In genomic region chr3:53083496-53083895, GRCh38 we compare ENCODE assay signal across 9 cellular contexts. TPM values are rescaled to one million over a fixed set of nuclear protein-coding genes. Genes with fewer than 3 reads are reported as not detected.
DNase-seq lines count a peak whose midpoint lies in the region; ATAC-seq and TF ChIP-seq lines count a peak whose summit lies in the region.
"Had no signal": no experiment of that assay in that cellular context is flagged by ENCODE, and none has a peak within 500 bp of the region (broad histone marks: within the 10 kb centered on the region; RNA-seq: fewer than 3 reads in every experiment).

No MANE protein-coding gene starts in this region.

- no peak overlapping the region for H3K56ac ChIP-seq in IMR-90 (ENCODE audit: extremely low read depth, insufficient read depth, low read length)

- no peak overlapping the region for H2AK9ac ChIP-seq in IMR-90 (replicated peaks; ENCODE audit: low read depth, low read length, poor library complexity)

- intact Hi-C loops in IMR-90 (cut with micrococcal nuclease), result no loop called here

- no peak overlapping the region for H3K4me2 ChIP-seq in IMR-90 (ENCODE audit: low read depth, low read length)

- H2AK5ac ChIP-seq in IMR-90 (ENCODE audit: low read depth, low read length), result no peak overlapping the region

- CTCF ChIA-PET in IMR-90 (lab: Yijun Ruan, JAX), result interaction anchor here (0.7 to 0.8 kb wide), 3 partner anchors 16 to 238 kb away, joined by 3 read pairs; no protein-coding TSS in a partner anchor

- H4K8ac ChIP-seq in IMR-90 (ENCODE audit: low read depth in 2 of 2, low read length in 2 of 2), result no peak overlapping the region

- no peak for TF ChIP-seq CTCF in AG10803 (conservative IDR thresholded peaks at IDR 0.05; ENCODE audit: low read length)
- TF ChIP-seq CTCF in IMR-90 (conservative IDR thresholded peaks at IDR 0.05; ENCODE audit: low read depth, low read length), result no peak

- no CpG with 5 or more reads among the region's 8 CpGs for WGBS in IMR-90 (ENCODE audit: extremely low coverage in 2 of 2, insufficient read length in 1 of 2), 2 experiments

- TF ChIP-seq RAD21 in IMR-90 (IDR thresholded peaks at IDR 0.05; ENCODE audit: low read length), result no peak

- H3K27me3 ChIP-seq in IMR-90 (ENCODE audit: control insufficient read depth, insufficient read depth, low read length), result no peaks in the 10 kb centered on the region

- POLR2A ChIA-PET in IMR-90 (lab: Charles Lee; ENCODE audit: unreplicated experiment), result no interaction called here

- H3K23ac ChIP-seq in IMR-90 (ENCODE audit: low read depth, low read length), result no peak overlapping the region

- H4K5ac ChIP-seq in IMR-90 (ENCODE audit: low read depth, low read length), result no peak overlapping the region

- H3K4me3 ChIP-seq in AG10803 (ENCODE audit: low read length) (no peak overlapping the region), IMR-90 (ENCODE audit: insufficient read depth, low read depth, low read length) (no peak overlapping the region)

- H2BK15ac ChIP-seq in IMR-90 (ENCODE audit: low read depth, low read length), result no peak overlapping the region

- H2BK20ac ChIP-seq in IMR-90 (ENCODE audit: low read depth, low read length), result no peak overlapping the region

- no peak overlapping the region for H3K27ac ChIP-seq in IMR-90 (ENCODE audit: insufficient read depth, low read length)

- H3K4me1 ChIP-seq in IMR-90 (ENCODE audit: control insufficient read depth, insufficient read depth, low read length), result peaks cover 12% of the 10 kb centered on the region; the same call in 1 of the 2 replicates

- H3K79me1 ChIP-seq in IMR-90 (ENCODE audit: low read depth in 1 of 2, low read length in 2 of 2), result no peaks in the 10 kb centered on the region

- ATAC-seq in IMR-90 (ENCODE audit: low read depth), result peak; percentile 74
- ATAC-seq in HG03175 (IDR thresholded peaks at IDR 0.05; ENCODE audit: unreplicated experiment), result no peak
- ATAC-seq in GM18909 (IDR thresholded peaks at IDR 0.05; ENCODE audit: poor library complexity, unreplicated experiment), result no peak
- ATAC-seq: activated T-cell treated with anti-CD3 and anti-CD28 coated beads, Interleukin-2, amount 50 U/mL, for 72 hours had no signal

- H3K4ac ChIP-seq in IMR-90 (ENCODE audit: low read depth, low read length), result no peak overlapping the region

- H2BK120ac ChIP-seq in IMR-90 (ENCODE audit: low read depth, low read length), result no peak overlapping the region

- dilution Hi-C loops in IMR-90 (cut with HindIII; ENCODE audit: low sequenced_read_pairs, unreplicated experiment), result no loop called here

- H3K9me3 ChIP-seq in IMR-90 (ENCODE audit: control insufficient read depth, insufficient read depth, low read length), result no peaks in the 10 kb centered on the region

- no peak overlapping the region for H3K9ac ChIP-seq in IMR-90 (ENCODE audit: low read depth, low read length)

- peak; percentile 92 for DNase-seq in AG10803 (ENCODE audit: low read depth)
- DNase-seq in IMR-90, result peak; percentile 75
- peak; percentile 32 for DNase-seq in ecto neural progenitor cell (ENCODE audit: low spot score)
- DNase-seq in medulla oblongata (ENCODE audit: extremely low spot score), result peak; percentile 46
- no peak for DNase-seq in NCI-H1092 treated with DMSO at 0.1 percent for 48 hours (lab: John Stamatoyannopoulos, UW)
- DNase-seq in SW 1271 (lab: John Stamatoyannopoulos, UW), result no peak
- DNase-seq: activated T-cell treated with anti-CD3 and anti-CD28 coated beads, Interleukin-2, amount 50 U/mL, for 72 hours had no signal

- in situ Hi-C loops in IMR-90 (cut with MboI; ENCODE audit: low sequenced_read_pairs), result no loop called here

- no peaks in the 10 kb centered on the region; the same call in 1 of the 2 replicates for H4K20me1 ChIP-seq in IMR-90 (ENCODE audit: insufficient read depth, low read length)

- peaks cover 3% of the 10 kb centered on the region; the same call in 1 of the 2 replicates for H3K9me1 ChIP-seq in IMR-90 (ENCODE audit: insufficient read depth, low read length)

- no peak overlapping the region for H3K14ac ChIP-seq in IMR-90 (replicated peaks; ENCODE audit: low read depth, low read length)

- BruUV-seq in IMR-90 (replicated peaks; lab: Mats Ljungman, UMichigan), result no TSS peak

- H2AFZ ChIP-seq in IMR-90 (replicated peaks; ENCODE audit: low read length, poor library complexity), result peak overlapping the region; percentile 6

- H3K36me3 ChIP-seq in IMR-90 (ENCODE audit: control insufficient read depth, insufficient read depth, low read length), result no peaks in the 10 kb centered on the region

- H2BK5ac ChIP-seq in IMR-90 (ENCODE audit: low read depth, low read length, poor library complexity, severe bottlenecking), result no peak overlapping the region

- no peak overlapping the region for H3K18ac ChIP-seq in IMR-90 (ENCODE audit: low read depth, low read length)

- no peak for TF ChIP-seq POLR2A in IMR-90 (IDR thresholded peaks at IDR 0.05; ENCODE audit: low read depth, low read length)

- H4K91ac ChIP-seq in IMR-90 (ENCODE audit: insufficient read depth, low read depth, low read length), result no peak overlapping the region

TF ChIP-seq in IMR-90, 13 proteins besides CTCF, POLR2A, EP300 and RAD21:
- TF ChIP-seq CEBPB (IDR thresholded peaks at IDR 0.05; ENCODE audit: low read depth, low read length) (no peak), MAZ (IDR thresholded peaks at IDR 0.05; ENCODE audit: borderline replicate concordance, low read depth, low read length) (no peak), MAFK (IDR thresholded peaks at IDR 0.05; ENCODE audit: low read depth, low read length) (no peak), NFE2L2 (IDR thresholded peaks at IDR 0.05; ENCODE audit: low read depth, low read length) (peak; percentile 17; the same call in 1 of the 2 replicates)

RNA-seq across cellular contexts. Expression of gene SFMBT1, which starts 37.6 kb away (rescaled TPM):
- 1.8 and 3.6 TPM in 2 replicates for total RNA-seq in IMR-90 (2012; rRNA removed)
- polyA plus RNA-seq in IMR-90 (2012; rRNA removed), result 0.92 and 1.0 TPM in 2 replicates
- 0.42 and 0.74 TPM in 2 replicates for polyA plus RNA-seq in IMR-90 (2012; cell fraction: cytosol; rRNA removed)
- polyA plus RNA-seq in IMR-90 (2012; cell fraction: nucleus; rRNA removed; ENCODE audit: low replicate concordance), result 0.25 and 1.2 TPM in 2 replicates

RNA-seq across cellular contexts. Expression of gene RFT1, which starts 46.7 kb away (rescaled TPM):
- total RNA-seq in IMR-90 (2012; rRNA removed), result 23.5 and 28.6 TPM in 2 replicates
- 11.6 and 14.5 TPM in 2 replicates for polyA plus RNA-seq in IMR-90 (2012; rRNA removed)
- 10.2 and 10.4 TPM in 2 replicates for polyA plus RNA-seq in IMR-90 (2012; cell fraction: cytosol; rRNA removed)
- 8.4 and 10.0 TPM in 2 replicates for polyA plus RNA-seq in IMR-90 (2012; cell fraction: nucleus; rRNA removed; ENCODE audit: low replicate concordance)

Comparison
In these comparisons a context has a peak if more than half of its experiments do, and no peak if none do; other contexts are left out.
1. DNase-seq: peak in AG10803 (single experiment), IMR-90 (single experiment), ecto neural progenitor cell (single experiment) and medulla oblongata (single experiment); none in NCI-H1092 treated with DMSO at 0.1 percent for 48 hours (single experiment) and SW 1271 (0 of 2).